1 cellular context compared by ENCODE assay signal in the genomic region with DNA sequence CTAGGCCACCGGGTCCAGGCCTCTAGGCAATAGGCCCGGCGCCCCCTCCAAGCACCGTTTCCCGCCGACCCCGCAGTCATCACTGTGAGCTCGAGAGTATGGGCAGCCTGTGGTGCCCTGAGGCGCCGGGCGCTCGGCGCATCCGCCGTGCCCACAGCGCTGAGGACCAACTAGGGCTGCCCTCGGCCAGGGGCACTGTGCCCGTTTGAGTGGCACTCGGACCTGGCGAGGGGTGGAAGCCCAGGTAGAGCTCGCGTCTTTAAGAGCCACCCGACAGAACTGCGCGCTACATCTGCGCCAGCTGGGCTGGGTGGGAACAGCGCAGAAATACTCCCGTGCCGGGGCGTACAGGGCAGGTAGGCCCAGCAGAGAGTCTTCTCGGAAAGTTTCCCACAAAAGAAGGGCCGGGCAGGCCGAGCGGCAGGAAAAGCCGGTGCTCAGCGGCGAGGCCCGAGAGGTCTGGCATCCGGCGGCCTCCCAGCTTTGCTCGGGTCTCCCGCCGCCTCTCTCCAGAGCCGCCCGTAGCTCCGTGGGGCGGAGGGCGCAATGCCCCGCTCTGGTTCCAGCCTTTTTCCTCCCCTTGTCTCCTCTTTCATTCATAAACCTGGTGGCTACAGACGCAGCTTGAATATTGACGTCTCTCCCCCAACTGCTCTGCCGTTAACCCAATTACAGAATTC.
TF ChIP-seq lines count a peak whose summit lies in the region.

No MANE protein-coding gene starts in this region.

TF ChIP-seq in endothelial cell of umbilical vein, 7 proteins besides CTCF, POLR2A, EP300 and RAD21:
- TF ChIP-seq EZH2 (IDR thresholded peaks at IDR 0.05; ENCODE audit: borderline replicate concordance, low read depth, low read length, severe bottlenecking) (peak; percentile 87), FOS (IDR thresholded peaks at IDR 0.05; ENCODE audit: borderline replicate concordance, insufficient read depth, low read length) (no peak), JUN (IDR thresholded peaks at IDR 0.05; ENCODE audit: borderline replicate concordance, insufficient read depth, insufficient read length, low read depth) (no peak)
